Comparison of ENCODE assay signal across 15 cellular contexts in the genomic region with DNA sequence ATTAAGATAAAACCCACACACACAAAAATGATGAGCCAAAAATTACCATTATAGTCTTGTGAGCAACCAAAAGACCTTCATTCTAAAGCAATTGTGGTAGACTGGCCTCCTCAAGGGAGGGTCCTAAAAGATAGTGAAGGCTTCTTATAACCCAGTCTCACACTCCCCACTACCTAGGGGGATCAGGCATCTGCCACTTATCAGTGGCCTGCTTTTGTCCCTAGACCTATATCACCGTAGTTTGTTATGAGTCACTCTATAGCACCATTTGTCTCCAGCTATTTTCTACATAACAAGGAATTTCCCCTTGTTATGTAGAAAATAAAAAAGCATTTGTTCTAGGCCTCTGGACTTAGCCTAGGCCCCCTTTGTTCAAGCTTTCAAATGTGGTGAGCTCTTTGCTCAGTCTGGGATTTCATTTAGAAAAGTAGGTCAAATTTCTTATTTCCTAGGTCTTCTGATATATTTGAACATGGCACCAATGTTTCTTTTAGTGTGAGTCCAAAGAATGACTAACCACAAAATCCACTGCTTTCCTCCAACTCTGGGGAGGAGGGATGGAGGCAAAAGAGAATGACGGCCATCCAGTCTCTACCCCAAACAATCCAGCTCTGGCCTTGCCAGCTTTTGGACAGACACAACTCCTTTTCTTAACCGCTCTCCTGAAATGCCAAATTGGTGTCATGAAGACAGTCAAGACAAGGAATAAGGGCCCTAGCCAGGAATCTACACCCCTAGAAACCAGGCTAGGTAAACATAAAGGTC. TPM values are rescaled to one million over a fixed set of nuclear protein-coding genes. Genes with fewer than 3 reads are reported as not detected.
DNase-seq lines count a peak whose midpoint lies in the region; ATAC-seq, FAIRE-seq and TF ChIP-seq lines count a peak whose summit lies in the region.
"Had no signal": no experiment of that assay in that cellular context is flagged by ENCODE, and none has a peak within 500 bp of the region (broad histone marks: within the 10 kb centered on the region; RNA-seq: fewer than 3 reads in every experiment).

No MANE protein-coding gene starts in this region.

- H3K9me3 ChIP-seq in WERI-Rb-1 (ENCODE audit: severe bottlenecking) (no peaks in the 10 kb centered on the region), endothelial cell of umbilical vein (replicated peaks; ENCODE audit: control insufficient read depth, insufficient read depth, low read length) (no peaks in the 10 kb centered on the region), neural cell (ENCODE audit: low read length) (no peaks in the 10 kb centered on the region)

- dilution Hi-C loops in endothelial cell of umbilical vein (cut with MboI; ENCODE audit: extremely low pct_ligation_motif_present, low sequenced_read_pairs), result no loop called here

- no peaks in the 10 kb centered on the region for H3K9me2 ChIP-seq in neural cell (ENCODE audit: insufficient read depth, low read length)

- H2AFZ ChIP-seq in endothelial cell of umbilical vein (ENCODE audit: low read depth, low read length) (no peak overlapping the region), neural cell (ENCODE audit: low read depth, low read length) (no peak overlapping the region)

- no peak for DNase-seq in activated CD4-positive, alpha-beta T cell treated with anti-CD3 and anti-CD28 coated beads for 36 hours
- no peak for DNase-seq in activated CD4-positive, alpha-beta T cell treated with anti-CD3 and anti-CD28 coated beads, Interleukin-2, amount 10 ng/mL, durations not matched to agents 7 days and 5 days
- DNase-seq in WERI-Rb-1 (no peak), endothelial cell of umbilical vein (ENCODE audit: low read depth, low spot score) (peak; percentile 17), UCSD-AML1 (lab: John Stamatoyannopoulos, UW; ENCODE audit: unreplicated experiment) (no peak), GM12891 (ENCODE audit: insufficient read length, low spot score) (no peak)
- DNase-seq: MV-4-11, NCI-H2227 treated with DMSO at 0.1 percent for 48 hours, T-helper 2 cell had no signal

- no peaks in the 10 kb centered on the region for H3F3A ChIP-seq in neural cell (ENCODE audit: insufficient read depth, low read length, poor library complexity, severe bottlenecking)

- no peak overlapping the region for H3K4me3 ChIP-seq in WERI-Rb-1 (ENCODE audit: low read depth, low read length)
- no peak overlapping the region for H3K4me3 ChIP-seq in endothelial cell of umbilical vein (replicated peaks in 1 of 3; ENCODE audit: insufficient read depth in 1 of 3, low read depth in 1 of 3, low read length in 3 of 3)
- H3K4me3 ChIP-seq in neural cell (ENCODE audit: low read length), result no peak overlapping the region

- intact Hi-C loops in activated CD4-positive, alpha-beta T cell treated with anti-CD3 and anti-CD28 coated beads for 36 hours (cut with DNase I, micrococcal nuclease), result no loop called here
- intact Hi-C loops in endothelial cell of umbilical vein (cut with micrococcal nuclease), result no loop called here

- H3K4me1 Mint-ChIP-seq in activated CD4-positive, alpha-beta T cell treated with anti-CD3 and anti-CD28 coated beads for 36 hours, result peaks cover 45% of the 10 kb centered on the region
- peaks cover 49% of the 10 kb centered on the region for H3K4me1 Mint-ChIP-seq in activated CD4-positive, alpha-beta T cell treated with anti-CD3 and anti-CD28 coated beads, Interleukin-2, amount 10 ng/mL, durations not matched to agents 7 days and 5 days

- H3K9me3 Mint-ChIP-seq in activated CD4-positive, alpha-beta T cell treated with anti-CD3 and anti-CD28 coated beads for 36 hours (ENCODE audit: low read depth), result no peaks in the 10 kb centered on the region
- no peaks in the 10 kb centered on the region for H3K9me3 Mint-ChIP-seq in activated CD4-positive, alpha-beta T cell treated with anti-CD3 and anti-CD28 coated beads, Interleukin-2, amount 10 ng/mL, durations not matched to agents 7 days and 5 days
- H3K9me3 Mint-ChIP-seq: neural crest cell had no signal

- H3K27ac ChIP-seq in WERI-Rb-1 (peak overlapping the region; percentile 59), endothelial cell of umbilical vein (ENCODE audit: insufficient read depth, low read depth, low read length) (peak overlapping the region; percentile 27), neural cell (ENCODE audit: low read length) (peak overlapping the region; percentile 16)

- FAIRE-seq in endothelial cell of umbilical vein (lab: Jason Lieb, UNC) (peak; percentile 77), GM12891 (lab: Jason Lieb, UNC) (no peak)
- FAIRE-seq: keratinocyte, urothelium cell line had no signal

- peaks cover 3% of the 10 kb centered on the region for H3K4me1 ChIP-seq in endothelial cell of umbilical vein (ENCODE audit: control insufficient read depth, extremely low read depth, insufficient read depth, low read length)

- POLR2A ChIA-PET in activated CD4-positive, alpha-beta T cell treated with anti-CD3 and anti-CD28 coated beads for 36 hours (lab: Charles Lee), result no interaction called here
- POLR2A ChIA-PET in activated CD4-positive, alpha-beta T cell treated with anti-CD3 and anti-CD28 coated beads, Interleukin-2, amount 10 ng/mL, durations not matched to agents 7 days and 5 days (lab: Charles Lee), result interaction anchor here (0.6 kb wide), 3 partner anchors 9 to 375 kb away, joined by 3 to 4 read pairs (median 4); no protein-coding TSS in a partner anchor
- POLR2A ChIA-PET in endothelial cell of umbilical vein (lab: Charles Lee), result no interaction called here

- no peaks in the 10 kb centered on the region for H3K9me1 ChIP-seq in endothelial cell of umbilical vein (replicated peaks; ENCODE audit: control insufficient read depth, extremely low read depth, insufficient read depth, low read length)

- H4K20me1 ChIP-seq in endothelial cell of umbilical vein (replicated peaks; ENCODE audit: control insufficient read depth, extremely low read depth, insufficient read depth, low read length) (no peaks in the 10 kb centered on the region), neural cell (ENCODE audit: insufficient read depth) (no peaks in the 10 kb centered on the region)

- no peaks in the 10 kb centered on the region for H3K27me3 Mint-ChIP-seq in activated CD4-positive, alpha-beta T cell treated with anti-CD3 and anti-CD28 coated beads for 36 hours
- no peaks in the 10 kb centered on the region for H3K27me3 Mint-ChIP-seq in activated CD4-positive, alpha-beta T cell treated with anti-CD3 and anti-CD28 coated beads, Interleukin-2, amount 10 ng/mL, durations not matched to agents 7 days and 5 days

- ATAC-seq in activated CD4-positive, alpha-beta T cell treated with anti-CD3 and anti-CD28 coated beads for 36 hours, result peak; percentile 16
- no peak for ATAC-seq in HG02870 (IDR thresholded peaks at IDR 0.05; ENCODE audit: unreplicated experiment)

- H3K27me3 ChIP-seq in WERI-Rb-1 (ENCODE audit: insufficient read depth, low read depth, severe bottlenecking), result no peaks in the 10 kb centered on the region
- no peaks in the 10 kb centered on the region for H3K27me3 ChIP-seq in endothelial cell of umbilical vein (ENCODE audit: control insufficient read depth in 2 of 2, insufficient read depth in 2 of 2, low read length in 2 of 2)
- no peaks in the 10 kb centered on the region for H3K27me3 ChIP-seq in neural cell (ENCODE audit: insufficient read depth, low read depth, low read length)

- H3K9ac ChIP-seq in endothelial cell of umbilical vein (replicated peaks; ENCODE audit: extremely low read depth, insufficient read depth, low read length), result no peak overlapping the region
- H3K9ac ChIP-seq in neural cell (ENCODE audit: low read length), result no peak overlapping the region

- H3K79me2 ChIP-seq in endothelial cell of umbilical vein (ENCODE audit: control insufficient read depth, insufficient read depth, low read length) (peaks cover 48% of the 10 kb centered on the region), neural cell (replicated peaks; ENCODE audit: insufficient read depth, low read length) (peaks cover 24% of the 10 kb centered on the region)

- TF ChIP-seq POLR2A in endothelial cell of umbilical vein (IDR thresholded peaks at IDR 0.05; ENCODE audit: low read depth, low read length) (no peak), GM12891 (IDR thresholded peaks at IDR 0.05; ENCODE audit: low read depth, low read length) (no peak)

- peaks cover 71% of the 10 kb centered on the region for H3K36me3 Mint-ChIP-seq in activated CD4-positive, alpha-beta T cell treated with anti-CD3 and anti-CD28 coated beads for 36 hours (ENCODE audit: low read depth)
- H3K36me3 Mint-ChIP-seq in activated CD4-positive, alpha-beta T cell treated with anti-CD3 and anti-CD28 coated beads, Interleukin-2, amount 10 ng/mL, durations not matched to agents 7 days and 5 days (ENCODE audit: low read depth), result peaks cover 72% of the 10 kb centered on the region

- TF ChIP-seq CTCF in WERI-Rb-1 (IDR thresholded peaks at IDR 0.05; ENCODE audit: low read depth, low read length), result no peak
- no peak for TF ChIP-seq CTCF in endothelial cell of umbilical vein (IDR thresholded peaks at IDR 0.05; ENCODE audit: extremely low read depth in 1 of 2, insufficient read depth in 1 of 2, low read depth in 1 of 2, low read length in 2 of 2)
- TF ChIP-seq CTCF in neural cell (IDR thresholded peaks at IDR 0.05; ENCODE audit: poor library complexity, severe bottlenecking), result no peak

- H3K4me2 ChIP-seq in endothelial cell of umbilical vein (ENCODE audit: insufficient read depth, low read length), result no peak overlapping the region
- H3K4me2 ChIP-seq in neural cell (ENCODE audit: low read length), result no peak overlapping the region

- CTCF ChIA-PET in activated CD4-positive, alpha-beta T cell treated with anti-CD3 and anti-CD28 coated beads for 36 hours (lab: Charles Lee), result interaction anchor here (0.5 to 1.5 kb wide), 7 partner anchors 11 to 1357 kb away, joined by 3 to 6 read pairs (median 4); no protein-coding TSS in a partner anchor
- CTCF ChIA-PET in activated CD4-positive, alpha-beta T cell treated with anti-CD3 and anti-CD28 coated beads, Interleukin-2, amount 10 ng/mL, durations not matched to agents 7 days and 5 days (lab: Charles Lee), result interaction anchor here (0.5 to 2.2 kb wide), 4 partner anchors 8 to 39 kb away, joined by 3 to 7 read pairs (median 4); no protein-coding TSS in a partner anchor
- CTCF ChIA-PET in endothelial cell of umbilical vein (lab: Charles Lee), result interaction anchor here (1.1 to 1.4 kb wide), 4 partner anchors 14 to 52 kb away, joined by 3 to 5 read pairs (median 3); no protein-coding TSS in a partner anchor

- no peak for TF ChIP-seq EP300 in neural cell (conservative IDR thresholded peaks at IDR 0.05; ENCODE audit: poor library complexity, severe bottlenecking)

- TF ChIP-seq RAD21 in neural cell (conservative IDR thresholded peaks at IDR 0.05), result no peak

- H3K27ac Mint-ChIP-seq in activated CD4-positive, alpha-beta T cell treated with anti-CD3 and anti-CD28 coated beads for 36 hours, result peak overlapping the region; percentile 58
- no peak overlapping the region for H3K27ac Mint-ChIP-seq in activated CD4-positive, alpha-beta T cell treated with anti-CD3 and anti-CD28 coated beads, Interleukin-2, amount 10 ng/mL, durations not matched to agents 7 days and 5 days

- no peak overlapping the region for H3K4me3 Mint-ChIP-seq in activated CD4-positive, alpha-beta T cell treated with anti-CD3 and anti-CD28 coated beads for 36 hours
- H3K4me3 Mint-ChIP-seq in activated CD4-positive, alpha-beta T cell treated with anti-CD3 and anti-CD28 coated beads, Interleukin-2, amount 10 ng/mL, durations not matched to agents 7 days and 5 days, result no peak overlapping the region

- H3K36me3 ChIP-seq in WERI-Rb-1 (peaks cover 92% of the 10 kb centered on the region), endothelial cell of umbilical vein (ENCODE audit: control insufficient read depth in 2 of 2, extremely low read depth in 1 of 2, insufficient read depth in 2 of 2, low read length in 2 of 2) (peaks cover 36 to 56% of the 10 kb centered on the region in 2 experiments), neural cell (ENCODE audit: insufficient read depth, low read length) (no peaks in the 10 kb centered on the region)

- BruUV-seq in endothelial cell of umbilical vein (replicated peaks; lab: Mats Ljungman, UMichigan), result no TSS peak

RNA-seq across cellular contexts. Expression of a gene that starts 8.9 kb away (rescaled TPM):
- total RNA-seq in activated CD4-positive, alpha-beta T cell treated with anti-CD3 and anti-CD28 coated beads for 36 hours, result 100 to 1,000 TPM; 310 to 332 TPM
- total RNA-seq in activated CD4-positive, alpha-beta T cell treated with anti-CD3 and anti-CD28 coated beads, Interleukin-2, amount 10 ng/mL, durations not matched to agents 7 days and 5 days, result 100 to 1,000 TPM; 384 to 394 TPM
- 128 and 141 TPM in 2 replicates for total RNA-seq in endothelial cell of umbilical vein
- 79.6 and 88.2 TPM in 2 replicates for polyA plus RNA-seq in endothelial cell of umbilical vein
- 73.5 and 79.4 TPM in 2 replicates for polyA plus RNA-seq in endothelial cell of umbilical vein (2011; cell fraction: cytosol; rRNA removed)
- 189 and 196 TPM in 2 replicates for polyA plus RNA-seq in endothelial cell of umbilical vein (2011; cell fraction: nucleus; rRNA removed)
- polyA plus RNA-seq in endothelial cell of umbilical vein (2012), result 69.3 and 83.6 TPM in 2 replicates
- polyA minus RNA-seq in endothelial cell of umbilical vein, result 324 and 334 TPM in 2 replicates
- 110 TPM for polyA minus RNA-seq in endothelial cell of umbilical vein (2011; cell fraction: cytosol; rRNA and poly(A)+ RNA removed)
- polyA minus RNA-seq in endothelial cell of umbilical vein (2011; cell fraction: nucleus; rRNA and poly(A)+ RNA removed), result 112 and 150 TPM in 2 replicates
- 51.4 and 59.3 TPM in 2 replicates for polyA plus RNA-seq in neural cell
- 136 and 139 TPM in 2 replicates for polyA minus RNA-seq in neural cell
- polyA plus RNA-seq in GM12891 (2012; ENCODE audit: low read depth, missing spikeins), result 99.8 TPM

RNA-seq across cellular contexts. Expression of a gene that starts 31.5 kb away (rescaled TPM):
- total RNA-seq in activated CD4-positive, alpha-beta T cell treated with anti-CD3 and anti-CD28 coated beads for 36 hours, result under 1 TPM in 1 of 2 experiments, not detected in 1; 0.07 TPM
- not detected for total RNA-seq in activated CD4-positive, alpha-beta T cell treated with anti-CD3 and anti-CD28 coated beads, Interleukin-2, amount 10 ng/mL, durations not matched to agents 7 days and 5 days
- total RNA-seq in endothelial cell of umbilical vein, result not detected in 2 replicates
- not detected in 2 replicates for polyA plus RNA-seq in endothelial cell of umbilical vein
- not detected in 2 replicates for polyA plus RNA-seq in endothelial cell of umbilical vein (2011; cell fraction: cytosol; rRNA removed)
- 0.06 and 0.08 TPM in 2 replicates for polyA plus RNA-seq in endothelial cell of umbilical vein (2011; cell fraction: nucleus; rRNA removed)
- polyA plus RNA-seq in endothelial cell of umbilical vein (2012), result 0.09 TPM in 1 of 2 replicates, not detected in the other
- polyA minus RNA-seq in endothelial cell of umbilical vein, result 0.12 and 0.45 TPM in 2 replicates
- not detected for polyA minus RNA-seq in endothelial cell of umbilical vein (2011; cell fraction: cytosol; rRNA and poly(A)+ RNA removed)
- not detected in 2 replicates for polyA minus RNA-seq in endothelial cell of umbilical vein (2011; cell fraction: nucleus; rRNA and poly(A)+ RNA removed)
- polyA plus RNA-seq in neural cell, result 15.5 and 18.2 TPM in 2 replicates
- 42.7 and 45.8 TPM in 2 replicates for polyA minus RNA-seq in neural cell
- 0.05 TPM for polyA plus RNA-seq in GM12891 (2012; ENCODE audit: low read depth, missing spikeins)
- total RNA-seq: A172 had no signal

RNA-seq across cellular contexts. Expression of a gene that starts 40.6 kb away (rescaled TPM):
- total RNA-seq in activated CD4-positive, alpha-beta T cell treated with anti-CD3 and anti-CD28 coated beads for 36 hours, result 100 to 1,000 TPM in 1 of 2 experiments, 10 to 100 TPM in 1; 89.3 to 101 TPM
- 100 to 1,000 TPM; 106 to 131 TPM for total RNA-seq in activated CD4-positive, alpha-beta T cell treated with anti-CD3 and anti-CD28 coated beads, Interleukin-2, amount 10 ng/mL, durations not matched to agents 7 days and 5 days
- 85.4 and 97.2 TPM in 2 replicates for total RNA-seq in endothelial cell of umbilical vein
- polyA plus RNA-seq in endothelial cell of umbilical vein, result 16.5 and 18.3 TPM in 2 replicates
- 19.5 and 20.6 TPM in 2 replicates for polyA plus RNA-seq in endothelial cell of umbilical vein (2011; cell fraction: cytosol; rRNA removed)
- 28.2 and 47.4 TPM in 2 replicates for polyA plus RNA-seq in endothelial cell of umbilical vein (2011; cell fraction: nucleus; rRNA removed)
- polyA plus RNA-seq in endothelial cell of umbilical vein (2012), result 60.3 and 79.7 TPM in 2 replicates
- polyA minus RNA-seq in endothelial cell of umbilical vein, result 15.4 and 19.3 TPM in 2 replicates
- 12.7 TPM for polyA minus RNA-seq in endothelial cell of umbilical vein (2011; cell fraction: cytosol; rRNA and poly(A)+ RNA removed)
- 10.2 and 13.8 TPM in 2 replicates for polyA minus RNA-seq in endothelial cell of umbilical vein (2011; cell fraction: nucleus; rRNA and poly(A)+ RNA removed)
- polyA plus RNA-seq in neural cell, result 61.1 and 103 TPM in 2 replicates
- 43.4 and 44.3 TPM in 2 replicates for polyA minus RNA-seq in neural cell
- polyA plus RNA-seq in GM12891 (2012; ENCODE audit: low read depth, missing spikeins), result 49.0 TPM
